In the genomic region with DNA sequence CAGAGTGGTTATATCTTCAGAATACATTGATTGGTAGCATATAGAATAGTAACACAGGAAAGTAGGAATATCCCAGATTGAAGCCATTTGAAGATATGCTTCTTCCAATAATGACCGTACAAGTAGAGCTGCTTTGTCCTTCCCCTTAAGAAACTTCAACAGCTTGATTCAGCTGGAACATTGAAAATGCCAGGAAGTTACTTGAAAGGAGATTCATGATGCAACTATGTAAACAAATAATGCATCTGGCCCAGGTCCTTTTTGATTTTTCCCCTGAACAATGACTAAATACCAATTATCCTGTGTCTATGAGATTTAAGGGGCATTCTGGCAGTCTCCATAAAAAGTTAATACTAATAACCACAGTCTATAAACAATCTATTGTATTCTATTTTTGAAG, we compare ENCODE assay signal across 19 cellular contexts. TPM values are rescaled to one million over a fixed set of nuclear protein-coding genes. Genes with fewer than 3 reads are reported as not detected.
DNase-seq lines count a peak whose midpoint lies in the region; ATAC-seq, FAIRE-seq and TF ChIP-seq lines count a peak whose summit lies in the region.
"Had no signal": no experiment of that assay in that cellular context is flagged by ENCODE, and none has a peak within 500 bp of the region (broad histone marks: within the 10 kb centered on the region; RNA-seq: fewer than 3 reads in every experiment).

No MANE protein-coding gene starts in this region.

- FAIRE-seq in astrocyte (lab: Jason Lieb, UNC), result peak; percentile 71

- no peak overlapping the region for H2AFZ ChIP-seq in astrocyte (ENCODE audit: low read depth, low read length)
- H2AFZ ChIP-seq: hepatocyte had no signal

- peaks cover 51% of the 10 kb centered on the region for H3K79me2 ChIP-seq in astrocyte (ENCODE audit: insufficient read depth, low read length)
- H3K79me2 ChIP-seq: hepatocyte had no signal

- TF ChIP-seq CTCF in heart right ventricle (IDR thresholded peaks at IDR 0.05) (no peak), astrocyte (IDR thresholded peaks at IDR 0.05; ENCODE audit: insufficient read depth, low read depth, low read length) (no peak), fibroblast of the aortic adventitia (IDR thresholded peaks at IDR 0.05; ENCODE audit: insufficient read depth, low read length) (no peak), tibial artery (IDR thresholded peaks at IDR 0.05) (no peak)

- H3K4me3 Mint-ChIP-seq in astrocyte (ENCODE audit: unreplicated experiment), result peak overlapping the region; percentile 2
- H3K4me3 Mint-ChIP-seq in natural killer cell treated with Interleukin-12 subunit alpha and Interleukin-12 subunit beta and Interleukin-15 and Interleukin-18, amount 100 ng/mL, for 72 hours, result no peak overlapping the region
- H3K4me3 Mint-ChIP-seq in effector memory CD8-positive, alpha-beta T cell, result no peak overlapping the region
- H3K4me3 Mint-ChIP-seq: activated CD4-positive, alpha-beta T cell treated with anti-CD3 and anti-CD28 coated beads for 36 hours; nephron progenitor cell had no signal

- DNase-seq in heart right ventricle (no peak), Right ventricle myocardium inferior (ENCODE audit: missing footprints) (no peak), astrocyte (ENCODE audit: low read depth) (peak; percentile 68), fibroblast of the aortic adventitia (ENCODE audit: low read depth) (peak; percentile 72), tibial artery (no peak), activated gamma-delta T cell (lab: John Stamatoyannopoulos, UW) (no peak)
- DNase-seq in natural killer cell treated with Interleukin-12 subunit alpha and Interleukin-12 subunit beta and Interleukin-15 and Interleukin-18, amount 100 ng/mL, for 72 hours (ENCODE audit: low spot score), result no peak
- no peak for DNase-seq in effector memory CD8-positive, alpha-beta T cell
- DNase-seq: activated CD4-positive, alpha-beta T cell treated with anti-CD3 and anti-CD28 coated beads for 36 hours; activated T-cell treated with anti-CD3 and anti-CD28 coated beads, Interleukin-2, amount 50 U/mL, for 48 hours; brain microvascular endothelial cell; H7; left lung; NCI-H510A treated with DMSO at 0.1 percent for 48 hours; nephron progenitor cell; T-helper 1 cell had no signal

- H3K36me3 ChIP-seq in heart right ventricle (peaks cover 0 to 21% (median 13%) of the 10 kb centered on the region in 9 donors), astrocyte (ENCODE audit: insufficient read depth, low read length) (peaks cover 18% of the 10 kb centered on the region), tibial artery (peaks cover 0 to 18% (median 7%) of the 10 kb centered on the region in 3 donors)
- H3K36me3 ChIP-seq: left lung had no signal

- intact Hi-C loops in heart right ventricle (cut with DNase I), result loop anchor here in 1 of 10 donors (5.0 kb wide), 1 partner anchor 38 kb away; no protein-coding TSS in a partner anchor
- intact Hi-C loops in Right ventricle myocardium inferior (cut with DNase I), result loop anchor here (5.0 kb wide), 1 partner anchor 33 kb away; no protein-coding TSS in a partner anchor
- intact Hi-C loops in tibial artery (cut with DNase I; ENCODE audit: low total_unique reads), result no loop called here

- H3K4me3 ChIP-seq in heart right ventricle, result peak overlapping the region in 1 of 10 donors; percentile 0
- peak overlapping the region; percentile 1 for H3K4me3 ChIP-seq in astrocyte (ENCODE audit: insufficient read depth, low read depth, low read length)
- H3K4me3 ChIP-seq in fibroblast of the aortic adventitia (ENCODE audit: low read depth, low read length), result no peak overlapping the region
- H3K4me3 ChIP-seq in tibial artery, result no peak overlapping the region
- H3K4me3 ChIP-seq: hepatocyte, left lung, smooth muscle cell had no signal

- H3K4me1 ChIP-seq in heart right ventricle (peaks cover 6 to 60% (median 41%) of the 10 kb centered on the region in 9 donors), astrocyte (ENCODE audit: insufficient read depth, low read length) (peaks cover 39% of the 10 kb centered on the region), tibial artery (peaks cover 0 to 65% (median 36%) of the 10 kb centered on the region in 4 donors)

- 60 to 69% methylated on average over 1 of the region's 1 CpG for WGBS in heart right ventricle, 2 donors

- ATAC-seq in heart right ventricle, result no peak
- ATAC-seq in Right ventricle myocardium inferior, result no peak
- ATAC-seq in natural killer cell treated with Interleukin-12 subunit alpha and Interleukin-12 subunit beta and Interleukin-15 and Interleukin-18, amount 100 ng/mL, for 72 hours, result no peak
- no peak for ATAC-seq in effector memory CD8-positive, alpha-beta T cell (replicated peaks)
- ATAC-seq: activated CD4-positive, alpha-beta T cell treated with anti-CD3 and anti-CD28 coated beads for 36 hours; left lung had no signal

- H3K4me1 Mint-ChIP-seq in astrocyte (ENCODE audit: low read depth, unreplicated experiment), result peaks cover 23% of the 10 kb centered on the region
- peaks cover 0 to 4% of the 10 kb centered on the region in 2 donors for H3K4me1 Mint-ChIP-seq in natural killer cell treated with Interleukin-12 subunit alpha and Interleukin-12 subunit beta and Interleukin-15 and Interleukin-18, amount 100 ng/mL, for 72 hours (ENCODE audit: low read depth in 2 of 2)
- peaks cover 8 to 10% of the 10 kb centered on the region in 2 donors for H3K4me1 Mint-ChIP-seq in effector memory CD8-positive, alpha-beta T cell (ENCODE audit: low read depth in 2 of 2)

- H3K4me2 ChIP-seq in astrocyte (ENCODE audit: low read length), result peak overlapping the region; percentile 47
- H3K4me2 ChIP-seq: hepatocyte, KMS-11, smooth muscle cell had no signal

- H3K9me3 Mint-ChIP-seq in astrocyte (ENCODE audit: unreplicated experiment), result no peaks in the 10 kb centered on the region
- no peaks in the 10 kb centered on the region for H3K9me3 Mint-ChIP-seq in natural killer cell treated with Interleukin-12 subunit alpha and Interleukin-12 subunit beta and Interleukin-15 and Interleukin-18, amount 100 ng/mL, for 72 hours
- H3K9me3 Mint-ChIP-seq in effector memory CD8-positive, alpha-beta T cell, result no peaks in the 10 kb centered on the region
- H3K9me3 Mint-ChIP-seq: nephron progenitor cell had no signal

- H3K9me3 ChIP-seq in heart right ventricle, result no peaks in the 10 kb centered on the region
- no peaks in the 10 kb centered on the region for H3K9me3 ChIP-seq in astrocyte (ENCODE audit: insufficient read depth, low read depth, low read length)
- no peaks in the 10 kb centered on the region for H3K9me3 ChIP-seq in tibial artery
- H3K9me3 ChIP-seq: left lung had no signal

- H3K27me3 ChIP-seq in heart right ventricle (peaks cover 0 to 59% (median 7%) of the 10 kb centered on the region in 7 donors), astrocyte (ENCODE audit: insufficient read depth, low read length) (no peaks in the 10 kb centered on the region), tibial artery (no peaks in the 10 kb centered on the region)
- H3K27me3 ChIP-seq: brain microvascular endothelial cell, hepatocyte had no signal

- H3K27me3 Mint-ChIP-seq in astrocyte (ENCODE audit: low read depth, unreplicated experiment), result no peaks in the 10 kb centered on the region
- peaks cover 52 to 57% of the 10 kb centered on the region in 2 donors for H3K27me3 Mint-ChIP-seq in natural killer cell treated with Interleukin-12 subunit alpha and Interleukin-12 subunit beta and Interleukin-15 and Interleukin-18, amount 100 ng/mL, for 72 hours
- peaks cover 70 to 83% of the 10 kb centered on the region in 2 donors for H3K27me3 Mint-ChIP-seq in effector memory CD8-positive, alpha-beta T cell

- H3K9ac ChIP-seq in astrocyte (ENCODE audit: low read length), result no peak overlapping the region
- H3K9ac ChIP-seq: KMS-11 had no signal

- peaks cover 43% of the 10 kb centered on the region for H4K20me1 ChIP-seq in astrocyte (ENCODE audit: insufficient read depth, low read length)

- peaks cover 26% of the 10 kb centered on the region for H3K36me3 Mint-ChIP-seq in astrocyte (ENCODE audit: low read depth, unreplicated experiment)
- no peaks in the 10 kb centered on the region for H3K36me3 Mint-ChIP-seq in natural killer cell treated with Interleukin-12 subunit alpha and Interleukin-12 subunit beta and Interleukin-15 and Interleukin-18, amount 100 ng/mL, for 72 hours
- H3K36me3 Mint-ChIP-seq in effector memory CD8-positive, alpha-beta T cell (ENCODE audit: insufficient read depth), result peaks cover 4% of the 10 kb centered on the region

- H3K27ac ChIP-seq in heart right ventricle (peak overlapping the region in 6 of 10 donors; percentile 8 to 92 (median 40)), astrocyte (ENCODE audit: low read depth, low read length) (no peak overlapping the region), tibial artery (peak overlapping the region; percentile 10 to 51)
- H3K27ac ChIP-seq: brain microvascular endothelial cell, hepatocyte, KMS-11 had no signal

- peak overlapping the region; percentile 16 for H3K27ac Mint-ChIP-seq in astrocyte (ENCODE audit: unreplicated experiment)
- no peak overlapping the region for H3K27ac Mint-ChIP-seq in natural killer cell treated with Interleukin-12 subunit alpha and Interleukin-12 subunit beta and Interleukin-15 and Interleukin-18, amount 100 ng/mL, for 72 hours
- H3K27ac Mint-ChIP-seq in effector memory CD8-positive, alpha-beta T cell, result no peak overlapping the region
- H3K27ac Mint-ChIP-seq: activated CD4-positive, alpha-beta T cell treated with anti-CD3 and anti-CD28 coated beads for 36 hours; nephron progenitor cell had no signal

RNA-seq across cellular contexts. Expression of a gene that starts 3.0 kb away (rescaled TPM):
- total RNA-seq in heart right ventricle (1,000 to 10,000 TPM in 1 of 10 donors, 100 to 1,000 TPM in 9; 314 to 1,034 (median 652) TPM), Right ventricle myocardium inferior (515 TPM), astrocyte (307 and 328 TPM in 2 replicates), fibroblast of the aortic adventitia (ENCODE audit: low replicate concordance) (94.3 and 334 TPM in 2 replicates)
- 100 to 1,000 TPM; 113 to 254 TPM for polyA plus RNA-seq in heart right ventricle
- not detected for total RNA-seq in natural killer cell treated with Interleukin-12 subunit alpha and Interleukin-12 subunit beta and Interleukin-15 and Interleukin-18, amount 100 ng/mL, for 72 hours
- total RNA-seq: activated CD4-positive, alpha-beta T cell treated with anti-CD3 and anti-CD28 coated beads for 36 hours had no signal

Comparison
In these comparisons a context has a peak if more than half of its experiments do, and no peak if none do; other contexts are left out.
1. DNase-seq: peak in astrocyte (single experiment) and fibroblast of the aortic adventitia (single experiment); none in heart right ventricle (0 of 2), Right ventricle myocardium inferior (single experiment), tibial artery (0 of 2), natural killer cell treated with Interleukin-12 subunit alpha and Interleukin-12 subunit beta and Interleukin-15 and Interleukin-18, amount 100 ng/mL, for 72 hours (single experiment), activated gamma-delta T cell (single experiment) and effector memory CD8-positive, alpha-beta T cell (0 of 3).
2. RNA of a gene that starts 3.0 kb away (total RNA-seq): 314 to 1,034 TPM in heart right ventricle, 515 TPM in Right ventricle myocardium inferior (single experiment), 307 to 328 TPM in astrocyte and 94.3 to 334 TPM in fibroblast of the aortic adventitia; not detected in natural killer cell treated with Interleukin-12 subunit alpha and Interleukin-12 subunit beta and Interleukin-15 and Interleukin-18, amount 100 ng/mL, for 72 hours; every median in the first group is over 10 times any median in the second.